1 cellular context compared by ENCODE assay signal in genomic region chr6:45231660-45232059, GRCh38.
TF ChIP-seq lines count a peak whose summit lies in the region.

No MANE protein-coding gene starts in this region.

TF ChIP-seq in HepG2, 621 proteins besides CTCF, POLR2A, EP300 and RAD21 (continued from another document):
- no peak for TF ChIP-seq RNF219 (CRISPR knock-in tag; IDR thresholded peaks at IDR 0.05)
- TF ChIP-seq CCAR2 (optimal IDR thresholded peaks at IDR 0.05; ENCODE audit: low read depth, low read length): no peak
- TF ChIP-seq ZGPAT (CRISPR knock-in tag; IDR thresholded peaks at IDR 0.05): no peak
